In the genomic region with DNA sequence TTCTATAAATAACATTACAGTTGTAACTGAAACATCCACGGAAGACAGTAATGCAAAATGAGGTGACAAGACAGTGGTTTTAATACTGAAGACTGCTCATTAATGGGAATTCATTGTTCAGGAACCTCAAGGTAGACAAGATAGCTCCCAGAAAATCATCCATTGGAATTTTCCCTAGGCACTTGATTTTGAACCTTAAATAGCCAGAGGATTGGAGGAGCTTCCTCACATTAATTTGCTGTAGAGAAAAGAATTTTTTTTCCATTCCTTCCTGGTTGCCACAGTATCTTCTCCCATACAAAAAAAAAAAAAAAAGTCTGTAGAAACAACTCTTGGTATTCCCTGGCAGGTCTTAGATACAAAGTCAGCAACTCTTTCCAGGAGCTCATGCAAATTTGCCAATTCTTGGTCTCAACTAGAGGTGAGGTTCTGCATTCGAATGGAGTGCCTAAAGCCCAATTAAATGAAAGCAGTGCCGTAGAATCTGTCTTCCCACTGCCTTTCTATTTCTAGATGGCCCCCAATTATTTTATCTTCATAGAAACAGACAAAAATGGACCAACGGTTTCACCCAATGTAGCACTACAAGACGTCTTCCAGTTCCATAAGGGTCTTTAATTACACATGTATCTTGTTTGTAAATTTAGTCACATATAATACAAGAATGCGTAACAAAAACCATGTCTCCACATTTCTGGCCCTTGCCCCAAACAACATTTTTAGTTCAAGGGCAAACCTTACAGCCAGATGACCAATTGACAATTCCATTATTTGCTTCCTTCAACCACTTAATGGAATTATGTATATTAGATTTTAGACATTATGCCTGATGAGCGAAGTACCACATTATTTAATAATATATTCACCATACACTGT, we compare ENCODE assay signal across 18 cellular contexts. TPM values are rescaled to one million over a fixed set of nuclear protein-coding genes. Genes with fewer than 3 reads are reported as not detected.
DNase-seq lines count a peak whose midpoint lies in the region; ATAC-seq and TF ChIP-seq lines count a peak whose summit lies in the region.
"Had no signal": no experiment of that assay in that cellular context is flagged by ENCODE, and none has a peak within 500 bp of the region (broad histone marks: within the 10 kb centered on the region; RNA-seq: fewer than 3 reads in every experiment).

No MANE protein-coding gene starts in this region.

- no peak for ATAC-seq in activated T-cell treated with anti-CD3 and anti-CD28 coated beads, Interleukin-2, amount 50 U/mL, for 72 hours (replicated peaks in 1 of 2)
- no peak for ATAC-seq in RWPE2 (ENCODE audit: low read depth)
- no peak for ATAC-seq in psoas muscle
- no peak for ATAC-seq in GM21786 (IDR thresholded peaks at IDR 0.05; ENCODE audit: unreplicated experiment)
- no peak for ATAC-seq in HG03457 (IDR thresholded peaks at IDR 0.05; ENCODE audit: unreplicated experiment)
- ATAC-seq: activated T-cell treated with anti-CD3 and anti-CD28 coated beads, Interleukin-2, amount 50 U/mL, for 4 hours; stimulated activated naive CD8-positive, alpha-beta T cell treated with anti-CD3 and anti-CD28 coated beads, Interleukin-15, Interleukin-2, amounts not matched to agents 100 U/mL and 50 U/mL, for 24 hours had no signal

- peak overlapping the region; percentile 16 for H3K27ac Mint-ChIP-seq in activated T-cell treated with anti-CD3 and anti-CD28 coated beads, Interleukin-2, amount 50 U/mL, for 72 hours

- no peak for TF ChIP-seq CTCF in RWPE2 (IDR thresholded peaks at IDR 0.05; ENCODE audit: poor library complexity, severe bottlenecking)
- TF ChIP-seq CTCF in psoas muscle (IDR thresholded peaks at IDR 0.05): no peak

- H3K4me3 ChIP-seq in RWPE2 (ENCODE audit: severe bottlenecking): no peak overlapping the region
- H3K4me3 ChIP-seq in psoas muscle: no peak overlapping the region
- H3K4me3 ChIP-seq: upper lobe of left lung had no signal

- H3K4me3 Mint-ChIP-seq in activated T-cell treated with anti-CD3 and anti-CD28 coated beads, Interleukin-2, amount 50 U/mL, for 72 hours: no peak overlapping the region
- H3K4me3 Mint-ChIP-seq: activated T-cell treated with anti-CD3 and anti-CD28 coated beads, Interleukin-2, amount 50 U/mL, for 4 hours; CD4-positive, alpha-beta memory T cell; nephron had no signal

- H3K27me3 ChIP-seq in RWPE2 (ENCODE audit: insufficient read depth, poor library complexity, severe bottlenecking) (no peaks in the 10 kb centered on the region), psoas muscle (ENCODE audit: insufficient read depth in 3 of 3, low read length in 2 of 3) (no peaks in the 10 kb centered on the region)
- H3K27me3 ChIP-seq: upper lobe of left lung had no signal

- no peak for DNase-seq in activated T-cell treated with anti-CD3 and anti-CD28 coated beads, Interleukin-2, amount 50 U/mL, for 72 hours
- DNase-seq in activated T-cell treated with anti-CD3 and anti-CD28 coated beads, Interleukin-2, amount 50 U/mL, for 48 hours: no peak
- no peak for DNase-seq in RWPE2 (ENCODE audit: low spot score)
- no peak for DNase-seq in epithelial cell of prostate (ENCODE audit: low read depth, low spot score)
- DNase-seq in psoas muscle: no peak
- no peak for DNase-seq in NCI-H2227 (lab: John Stamatoyannopoulos, UW; ENCODE audit: unreplicated experiment)
- DNase-seq: ACHN; activated CD4-positive, alpha-beta T cell treated with anti-CD3 and anti-CD28 coated beads, Interleukin-2, amount 50 U/mL, for 48 hours; activated T-cell treated with anti-CD3 and anti-CD28 coated beads, Interleukin-2, amount 50 U/mL, for 4 hours; CD4-positive, alpha-beta memory T cell; MV-4-11; NCI-H2029 treated with DMSO at 0.1 percent for 48 hours; NCI-H524; stimulated activated naive CD8-positive, alpha-beta T cell treated with anti-CD3 and anti-CD28 coated beads, Interleukin-15, Interleukin-2, amounts not matched to agents 100 U/mL and 50 U/mL, for 24 hours; upper lobe of left lung had no signal

- H3K36me3 ChIP-seq in RWPE2 (ENCODE audit: low read depth) (peaks cover 56% of the 10 kb centered on the region), psoas muscle (ENCODE audit: insufficient read depth in 1 of 2, low read depth in 1 of 2) (peaks cover 6 to 59% of the 10 kb centered on the region in 2 donors)

- H3K27ac ChIP-seq in RWPE2 (ENCODE audit: poor library complexity, severe bottlenecking) (peak overlapping the region; percentile 96), epithelial cell of prostate (peak overlapping the region; percentile 98), psoas muscle (peak overlapping the region; percentile 1)
- H3K27ac ChIP-seq: upper lobe of left lung had no signal

- H3K27me3 Mint-ChIP-seq in activated T-cell treated with anti-CD3 and anti-CD28 coated beads, Interleukin-2, amount 50 U/mL, for 72 hours (ENCODE audit: low read depth): no peaks in the 10 kb centered on the region
- H3K27me3 Mint-ChIP-seq: CD4-positive, alpha-beta memory T cell had no signal

- WGBS in psoas muscle, 3 donors: 58 to 80% (median 62%) methylated on average over 7 of the region's 7 CpGs

- peaks cover 19 to 46% of the 10 kb centered on the region in 2 donors for H3K36me3 Mint-ChIP-seq in activated T-cell treated with anti-CD3 and anti-CD28 coated beads, Interleukin-2, amount 50 U/mL, for 72 hours (ENCODE audit: insufficient read depth in 2 of 2)

- H3K9me3 Mint-ChIP-seq in activated T-cell treated with anti-CD3 and anti-CD28 coated beads, Interleukin-2, amount 50 U/mL, for 72 hours: peaks cover 0 to 2% of the 10 kb centered on the region in 2 donors
- H3K9me3 Mint-ChIP-seq: activated T-cell treated with anti-CD3 and anti-CD28 coated beads, Interleukin-2, amount 50 U/mL, for 4 hours; CD4-positive, alpha-beta memory T cell; nephron had no signal

- peaks cover 40% of the 10 kb centered on the region for H3K4me1 ChIP-seq in RWPE2 (ENCODE audit: insufficient read depth, poor library complexity, severe bottlenecking)
- peaks cover 28% of the 10 kb centered on the region for H3K4me1 ChIP-seq in psoas muscle

- peaks cover 46% of the 10 kb centered on the region for H3K4me1 Mint-ChIP-seq in activated T-cell treated with anti-CD3 and anti-CD28 coated beads, Interleukin-2, amount 50 U/mL, for 72 hours (ENCODE audit: low read depth)

- intact Hi-C loops in psoas muscle (cut with DNase I): no loop called here

- H3K9me3 ChIP-seq in RWPE2 (ENCODE audit: severe bottlenecking) (no peaks in the 10 kb centered on the region), psoas muscle (no peaks in the 10 kb centered on the region)
- H3K9me3 ChIP-seq: upper lobe of left lung had no signal

RNA-seq across cellular contexts. Expression of gene SLC38A2, which starts 13.5 kb away (rescaled TPM):
- total RNA-seq in activated T-cell treated with anti-CD3 and anti-CD28 coated beads, Interleukin-2, amount 50 U/mL, for 72 hours: 100 to 1,000 TPM; 481 to 496 TPM
- total RNA-seq in psoas muscle: 100 to 1,000 TPM; 287 to 428 (median 331) TPM
- 100 to 1,000 TPM in 2 of 3 donors, 10 to 100 TPM in 1; 35.8 to 317 (median 180) TPM for polyA plus RNA-seq in psoas muscle

Comparison
In these comparisons a context has a peak if more than half of its experiments do, and no peak if none do; other contexts are left out.
1. H3K27ac ChIP-seq: peak in every context shown above with its lines; median percentile 98 in epithelial cell of prostate; 96 in RWPE2; 1 in psoas muscle.